ENCODE assay signal across 2 cellular contexts in the genomic region with DNA sequence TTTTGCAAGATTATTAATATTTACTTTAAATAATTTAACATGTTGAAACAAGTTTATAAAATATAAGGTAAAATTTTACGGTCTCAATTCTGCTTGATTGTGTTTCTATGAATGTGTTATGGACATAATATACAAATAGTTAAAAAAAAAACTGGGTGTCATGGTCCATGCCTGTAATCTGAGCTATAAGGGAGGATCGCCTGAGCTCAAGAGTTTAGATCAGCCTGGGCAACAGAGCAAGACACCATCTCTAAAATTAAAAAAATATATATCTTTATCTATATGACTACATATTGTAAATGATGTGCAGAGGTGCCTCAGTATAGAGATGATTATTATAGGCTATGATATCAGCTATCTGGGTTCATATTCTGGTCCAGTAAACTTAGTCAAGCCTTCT.
TF ChIP-seq lines count a peak whose summit lies in the region.

No MANE protein-coding gene starts in this region.

TF ChIP-seq in HepG2, 621 proteins besides CTCF, POLR2A, EP300 and RAD21:
- no peak for TF ChIP-seq SMAD3 (CRISPR knock-in tag; IDR thresholded peaks at IDR 0.05)
- TF ChIP-seq POLR2AphosphoS5 (IDR thresholded peaks at IDR 0.05; ENCODE audit: low read depth, low read length), result no peak
- TF ChIP-seq ZNF446 (CRISPR knock-in tag; IDR thresholded peaks at IDR 0.05), result no peak
- TF ChIP-seq ZNF121 (CRISPR knock-in tag; IDR thresholded peaks at IDR 0.05), result peak; percentile 53; the same call in 1 of the 2 replicates
- TF ChIP-seq, protein P1, sequence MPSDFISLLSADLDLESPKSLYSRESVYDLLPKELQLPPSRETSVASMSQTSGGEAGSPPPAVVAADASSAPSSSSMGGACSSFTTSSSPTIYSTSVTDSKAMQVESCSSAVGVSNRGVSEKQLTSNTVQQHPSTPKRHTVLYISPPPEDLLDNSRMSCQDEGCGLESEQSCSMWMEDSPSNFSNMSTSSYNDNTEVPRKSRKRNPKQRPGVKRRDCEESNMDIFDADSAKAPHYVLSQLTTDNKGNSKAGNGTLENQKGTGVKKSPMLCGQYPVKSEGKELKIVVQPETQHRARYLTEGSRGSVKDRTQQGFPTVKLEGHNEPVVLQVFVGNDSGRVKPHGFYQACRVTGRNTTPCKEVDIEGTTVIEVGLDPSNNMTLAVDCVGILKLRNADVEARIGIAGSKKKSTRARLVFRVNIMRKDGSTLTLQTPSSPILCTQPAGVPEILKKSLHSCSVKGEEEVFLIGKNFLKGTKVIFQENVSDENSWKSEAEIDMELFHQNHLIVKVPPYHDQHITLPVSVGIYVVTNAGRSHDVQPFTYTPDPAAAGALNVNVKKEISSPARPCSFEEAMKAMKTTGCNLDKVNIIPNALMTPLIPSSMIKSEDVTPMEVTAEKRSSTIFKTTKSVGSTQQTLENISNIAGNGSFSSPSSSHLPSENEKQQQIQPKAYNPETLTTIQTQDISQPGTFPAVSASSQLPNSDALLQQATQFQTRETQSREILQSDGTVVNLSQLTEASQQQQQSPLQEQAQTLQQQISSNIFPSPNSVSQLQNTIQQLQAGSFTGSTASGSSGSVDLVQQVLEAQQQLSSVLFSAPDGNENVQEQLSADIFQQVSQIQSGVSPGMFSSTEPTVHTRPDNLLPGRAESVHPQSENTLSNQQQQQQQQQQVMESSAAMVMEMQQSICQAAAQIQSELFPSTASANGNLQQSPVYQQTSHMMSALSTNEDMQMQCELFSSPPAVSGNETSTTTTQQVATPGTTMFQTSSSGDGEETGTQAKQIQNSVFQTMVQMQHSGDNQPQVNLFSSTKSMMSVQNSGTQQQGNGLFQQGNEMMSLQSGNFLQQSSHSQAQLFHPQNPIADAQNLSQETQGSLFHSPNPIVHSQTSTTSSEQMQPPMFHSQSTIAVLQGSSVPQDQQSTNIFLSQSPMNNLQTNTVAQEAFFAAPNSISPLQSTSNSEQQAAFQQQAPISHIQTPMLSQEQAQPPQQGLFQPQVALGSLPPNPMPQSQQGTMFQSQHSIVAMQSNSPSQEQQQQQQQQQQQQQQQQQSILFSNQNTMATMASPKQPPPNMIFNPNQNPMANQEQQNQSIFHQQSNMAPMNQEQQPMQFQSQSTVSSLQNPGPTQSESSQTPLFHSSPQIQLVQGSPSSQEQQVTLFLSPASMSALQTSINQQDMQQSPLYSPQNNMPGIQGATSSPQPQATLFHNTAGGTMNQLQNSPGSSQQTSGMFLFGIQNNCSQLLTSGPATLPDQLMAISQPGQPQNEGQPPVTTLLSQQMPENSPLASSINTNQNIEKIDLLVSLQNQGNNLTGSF (CRISPR knock-in tag; IDR thresholded peaks at IDR 0.05), result no peak
- no peak for TF ChIP-seq TBP (CRISPR knock-in tag; IDR thresholded peaks at IDR 0.05)
- TF ChIP-seq, protein P2, sequence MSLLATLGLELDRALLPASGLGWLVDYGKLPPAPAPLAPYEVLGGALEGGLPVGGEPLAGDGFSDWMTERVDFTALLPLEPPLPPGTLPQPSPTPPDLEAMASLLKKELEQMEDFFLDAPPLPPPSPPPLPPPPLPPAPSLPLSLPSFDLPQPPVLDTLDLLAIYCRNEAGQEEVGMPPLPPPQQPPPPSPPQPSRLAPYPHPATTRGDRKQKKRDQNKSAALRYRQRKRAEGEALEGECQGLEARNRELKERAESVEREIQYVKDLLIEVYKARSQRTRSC (CRISPR knock-in tag; IDR thresholded peaks at IDR 0.05; ENCODE audit: low read depth), result no peak
- TF ChIP-seq RXRA (CRISPR knock-in tag; IDR thresholded peaks at IDR 0.05), result no peak

TF ChIP-seq in SK-N-SH treated with all-trans-retinoic acid at 6 μM for 48 hours, 23 proteins besides CTCF, POLR2A, EP300 and RAD21 (continued from another document):
- TF ChIP-seq PPARA (CRISPR knock-in tag; IDR thresholded peaks at IDR 0.05; ENCODE audit: borderline replicate concordance), result no peak
- no peak for TF ChIP-seq TOX (CRISPR knock-in tag; IDR thresholded peaks at IDR 0.05; ENCODE audit: borderline replicate concordance)
- TF ChIP-seq, protein P3, sequence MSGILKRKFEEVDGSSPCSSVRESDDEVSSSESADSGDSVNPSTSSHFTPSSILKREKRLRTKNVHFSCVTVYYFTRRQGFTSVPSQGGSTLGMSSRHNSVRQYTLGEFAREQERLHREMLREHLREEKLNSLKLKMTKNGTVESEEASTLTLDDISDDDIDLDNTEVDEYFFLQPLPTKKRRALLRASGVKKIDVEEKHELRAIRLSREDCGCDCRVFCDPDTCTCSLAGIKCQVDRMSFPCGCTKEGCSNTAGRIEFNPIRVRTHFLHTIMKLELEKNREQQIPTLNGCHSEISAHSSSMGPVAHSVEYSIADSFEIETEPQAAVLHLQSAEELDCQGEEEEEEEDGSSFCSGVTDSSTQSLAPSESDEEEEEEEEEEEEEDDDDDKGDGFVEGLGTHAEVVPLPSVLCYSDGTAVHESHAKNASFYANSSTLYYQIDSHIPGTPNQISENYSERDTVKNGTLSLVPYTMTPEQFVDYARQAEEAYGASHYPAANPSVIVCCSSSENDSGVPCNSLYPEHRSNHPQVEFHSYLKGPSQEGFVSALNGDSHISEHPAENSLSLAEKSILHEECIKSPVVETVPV (CRISPR knock-in tag; IDR thresholded peaks at IDR 0.05), result no peak
- no peak for TF ChIP-seq ZC3H10 (CRISPR knock-in tag; IDR thresholded peaks at IDR 0.05)
- no peak for TF ChIP-seq ZNF565 (CRISPR knock-in tag; conservative IDR thresholded peaks at IDR 0.05; ENCODE audit: low read depth)
- TF ChIP-seq BACH2 (CRISPR knock-in tag; IDR thresholded peaks at IDR 0.05; ENCODE audit: borderline replicate concordance), result no peak
- no peak for TF ChIP-seq ZFP3 (CRISPR knock-in tag; IDR thresholded peaks at IDR 0.05)
- TF ChIP-seq ZNF70 (CRISPR knock-in tag; IDR thresholded peaks at IDR 0.05), result no peak
- no peak for TF ChIP-seq GLIS3 (CRISPR knock-in tag; IDR thresholded peaks at IDR 0.05)
- TF ChIP-seq TCF4 (CRISPR knock-in tag; IDR thresholded peaks at IDR 0.05; ENCODE audit: borderline replicate concordance), result no peak
- no peak for TF ChIP-seq ZFP30 (CRISPR knock-in tag; IDR thresholded peaks at IDR 0.05)
